9 cellular contexts compared by ENCODE assay signal in the genomic region with DNA sequence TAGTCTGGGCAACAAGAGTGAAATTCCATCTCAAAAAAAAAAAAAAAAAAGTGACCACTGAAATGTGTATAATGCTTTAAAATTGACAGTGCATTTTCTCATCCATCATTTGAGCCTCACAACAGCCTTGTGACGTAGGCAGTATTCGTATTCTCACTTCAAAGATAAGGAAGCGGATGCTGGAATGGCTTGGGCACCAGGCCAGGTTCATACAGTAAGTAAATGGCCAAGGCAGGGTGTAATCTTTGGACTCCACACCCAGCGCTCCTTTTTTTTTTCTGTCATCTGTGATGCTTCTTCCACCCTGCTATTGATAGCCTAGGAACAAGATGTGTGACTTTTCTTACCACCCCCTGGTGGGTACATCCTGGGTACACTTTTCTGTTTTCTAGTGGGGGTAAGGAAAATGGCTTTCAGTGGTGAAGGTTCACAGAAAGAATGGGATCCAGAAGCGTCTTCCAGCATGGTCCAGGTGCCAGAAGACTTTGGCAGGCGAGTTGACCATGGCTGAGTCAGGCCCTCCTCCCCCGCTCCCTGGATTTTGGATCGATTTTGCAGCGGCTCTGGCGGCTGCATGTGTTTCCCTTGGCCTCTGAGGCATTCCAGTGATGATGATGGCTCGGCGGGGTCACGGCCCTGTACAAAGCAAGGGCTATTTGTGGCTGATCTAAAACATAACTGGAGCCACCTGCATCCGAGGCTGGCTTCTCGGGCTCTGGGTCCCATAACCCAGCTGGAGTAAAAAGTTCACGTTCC.
DNase-seq lines count a peak whose midpoint lies in the region; ATAC-seq and FAIRE-seq lines count a peak whose summit lies in the region.
"Had no signal": no experiment of that assay in that cellular context is flagged by ENCODE, and none has a peak within 500 bp of the region (broad histone marks: within the 10 kb centered on the region; RNA-seq: fewer than 3 reads in every experiment).

No MANE protein-coding gene starts in this region.

- no peaks in the 10 kb centered on the region for H3K9me3 ChIP-seq in mucosa of rectum (ENCODE audit: control insufficient read depth in 2 of 2, low read length in 2 of 2)

- peaks cover 3% of the 10 kb centered on the region for H3K27me3 Mint-ChIP-seq in activated CD4-positive, alpha-beta T cell treated with anti-CD3 and anti-CD28 coated beads, Interleukin-2, amount 10 ng/mL, durations not matched to agents 24 days and 14 days

- H3K4me1 ChIP-seq in mucosa of rectum (ENCODE audit: control insufficient read depth in 2 of 2, insufficient read depth in 2 of 2, low read length in 2 of 2): peaks cover 11 to 16% of the 10 kb centered on the region in 2 donors

- no peak for ATAC-seq in HG02885 (IDR thresholded peaks at IDR 0.05; ENCODE audit: poor library complexity, unreplicated experiment)

- H3K27me3 ChIP-seq in mucosa of rectum (ENCODE audit: control insufficient read depth in 2 of 2, insufficient read depth in 2 of 2, low read length in 2 of 2): no peaks in the 10 kb centered on the region

- no peak overlapping the region for H3K4me3 Mint-ChIP-seq in activated CD4-positive, alpha-beta T cell treated with anti-CD3 and anti-CD28 coated beads, Interleukin-2, amount 10 ng/mL, durations not matched to agents 24 days and 14 days

- H3K27ac Mint-ChIP-seq in activated CD4-positive, alpha-beta T cell treated with anti-CD3 and anti-CD28 coated beads, Interleukin-2, amount 10 ng/mL, durations not matched to agents 24 days and 14 days: no peak overlapping the region

- peak overlapping the region; percentile 78 to 79 for H3K27ac ChIP-seq in mucosa of rectum (ENCODE audit: low read depth in 2 of 2, low read length in 2 of 2)

- H3K9ac ChIP-seq in mucosa of rectum (ENCODE audit: low read depth in 1 of 2, low read length in 2 of 2): no peak overlapping the region

- peak; percentile 76 for FAIRE-seq in urothelium cell line (lab: Jason Lieb, UNC)

- no peaks in the 10 kb centered on the region for H3K4me1 Mint-ChIP-seq in activated CD4-positive, alpha-beta T cell treated with anti-CD3 and anti-CD28 coated beads, Interleukin-2, amount 10 ng/mL, durations not matched to agents 24 days and 14 days

- no peaks in the 10 kb centered on the region for H3K36me3 Mint-ChIP-seq in activated CD4-positive, alpha-beta T cell treated with anti-CD3 and anti-CD28 coated beads, Interleukin-2, amount 10 ng/mL, durations not matched to agents 24 days and 14 days (ENCODE audit: low read depth)

- peaks cover 19% of the 10 kb centered on the region for H3K9me3 Mint-ChIP-seq in activated CD4-positive, alpha-beta T cell treated with anti-CD3 and anti-CD28 coated beads, Interleukin-2, amount 10 ng/mL, durations not matched to agents 24 days and 14 days

- no peak overlapping the region for H3K4me3 ChIP-seq in mucosa of rectum (ENCODE audit: low read length in 2 of 2)

- intact Hi-C loops in activated CD4-positive, alpha-beta T cell treated with anti-CD3 and anti-CD28 coated beads, Interleukin-2, amount 10 ng/mL, durations not matched to agents 24 days and 14 days (cut with micrococcal nuclease): no loop called here

- no peaks in the 10 kb centered on the region for H3K36me3 ChIP-seq in mucosa of rectum (ENCODE audit: control insufficient read depth in 2 of 2, insufficient read depth in 2 of 2, low read length in 2 of 2)

- peak; percentile 61 to 91 for DNase-seq in NCI-H446 (lab: John Stamatoyannopoulos, UW)
- peak; percentile 71 for DNase-seq in fibroblast of peridontal ligament (ENCODE audit: extremely low read depth)
- DNase-seq in urothelium cell line (ENCODE audit: low spot score): peak; percentile 85
- DNase-seq in OCI-M2 (lab: John Stamatoyannopoulos, UW; ENCODE audit: unreplicated experiment): no peak
- no peak for DNase-seq in activated CD4-positive, alpha-beta T cell treated with anti-CD3 and anti-CD28 coated beads, Interleukin-2, amount 10 ng/mL, durations not matched to agents 24 days and 14 days
- DNase-seq: activated CD4-positive, alpha-beta T cell treated with anti-CD3 and anti-CD28 coated beads for 1 hour; NCI-H1105 treated with DMSO at 0.1 percent for 48 hours had no signal

Comparison
In these comparisons a context has a peak if more than half of its experiments do, and no peak if none do; other contexts are left out.
1. DNase-seq: peak in NCI-H446 (2 of 2), fibroblast of peridontal ligament (single experiment) and urothelium cell line (single experiment); none in OCI-M2 (single experiment) and activated CD4-positive, alpha-beta T cell treated with anti-CD3 and anti-CD28 coated beads, Interleukin-2, amount 10 ng/mL, durations not matched to agents 24 days and 14 days (single experiment).